14 cellular contexts compared by ENCODE assay signal in the genomic region with DNA sequence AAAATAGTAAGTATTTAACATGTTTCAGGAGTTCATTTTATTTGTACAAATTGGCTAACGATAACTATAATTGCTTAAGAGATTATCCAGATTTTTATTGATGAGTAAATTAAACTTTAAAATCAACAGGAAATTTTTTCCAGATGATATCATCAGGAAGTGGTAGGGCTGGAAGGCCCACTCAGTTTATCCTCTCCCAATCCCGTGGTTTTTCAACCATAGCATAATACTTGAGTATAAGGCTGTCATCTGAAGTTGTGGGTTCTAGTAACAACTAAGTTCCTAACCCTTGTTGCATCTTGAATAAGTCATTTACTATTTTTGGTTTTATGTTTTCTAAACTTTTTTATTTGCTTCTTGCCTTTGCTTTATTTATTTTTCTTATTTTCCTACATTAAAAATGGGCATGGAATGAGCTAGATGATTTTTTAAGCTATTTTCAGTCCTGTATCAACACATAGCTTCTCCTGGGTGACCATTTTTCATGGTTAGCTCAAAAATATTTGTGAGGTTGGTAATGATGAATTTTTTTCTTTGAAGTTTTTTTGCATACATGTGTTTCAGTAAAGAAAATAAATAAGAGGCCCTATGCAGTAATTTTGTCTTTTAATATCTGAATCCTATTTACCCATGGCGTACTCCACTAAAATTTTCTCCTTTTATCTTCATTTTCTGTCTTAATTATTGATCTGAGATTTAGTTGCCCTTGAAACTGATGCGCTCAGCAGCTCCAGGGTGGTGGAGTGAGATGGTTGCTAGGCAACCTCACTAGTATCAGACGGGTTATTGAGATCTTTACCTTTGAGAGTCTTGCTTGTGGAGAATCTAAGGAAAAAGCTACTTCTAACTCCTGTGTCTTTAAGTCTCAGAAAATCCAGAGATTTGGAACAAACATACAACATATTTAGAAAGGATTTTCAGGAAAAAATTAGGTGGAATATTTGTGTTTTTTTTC.
DNase-seq lines count a peak whose midpoint lies in the region; ATAC-seq, FAIRE-seq and TF ChIP-seq lines count a peak whose summit lies in the region.
"Had no signal": no experiment of that assay in that cellular context is flagged by ENCODE, and none has a peak within 500 bp of the region (broad histone marks: within the 10 kb centered on the region; RNA-seq: fewer than 3 reads in every experiment).

No MANE protein-coding gene starts in this region.

- BruUV-seq in K562 (replicated peaks; lab: Mats Ljungman, UMichigan): no TSS peak

- H4K20me1 ChIP-seq in K562 (replicated peaks; ENCODE audit: control insufficient read depth, insufficient read depth, low read length): no peaks in the 10 kb centered on the region

- FAIRE-seq in K562 (lab: Jason Lieb, UNC): no peak

- in situ Hi-C loops in K562 (cut with MboI): no loop called here

- H3K4me3 ChIP-seq in K562 (no peak overlapping the region), mesendoderm (ENCODE audit: low read length) (no peak overlapping the region)
- H3K4me3 ChIP-seq: heart left ventricle, prostate gland had no signal

- H2BK120ac ChIP-seq in mesendoderm (ENCODE audit: low read depth, low read length): no peak overlapping the region

- H2AFZ ChIP-seq in K562 (ENCODE audit: low read depth, low read length): no peak overlapping the region

- DNase-seq in DMS53 treated with DMSO at 0.1 percent for 48 hours (lab: John Stamatoyannopoulos, UW; ENCODE audit: unreplicated experiment): peak; percentile 34
- peak; percentile 66 for DNase-seq in HT1080 (ENCODE audit: low read depth)
- no peak for DNase-seq in K562 (ENCODE audit: extremely low read depth in 1 of 4, low spot score in 3 of 4)
- DNase-seq in mesendoderm: peak; percentile 61
- DNase-seq in activated T-cell treated with anti-CD3 and anti-CD28 coated beads, Interleukin-2, amount 50 U/mL, for 1 hour: no peak
- no peak for DNase-seq in stimulated activated effector memory CD8-positive, alpha-beta T cell treated with anti-CD3 and anti-CD28 coated beads, Interleukin-12 subunit alpha, Interleukin-12 subunit beta, amount 100 ng/mL, for 72 hours (ENCODE audit: low spot score in 2 of 2)
- DNase-seq: activated CD8-positive, alpha-beta memory T cell treated with anti-CD3 and anti-CD28 coated beads, Interleukin-2, amount 10 ng/mL, durations not matched to agents 7 days and 5 days; activated naive CD8-positive, alpha-beta T cell treated with anti-CD3 and anti-CD28 coated beads, Interleukin-2, amount 50 U/mL, for 24 hours; heart left ventricle; stimulated activated naive CD8-positive, alpha-beta T cell treated with anti-CD3 and anti-CD28 coated beads, Interleukin-15, amount 100 ng/mL, for 72 hours had no signal

- TF ChIP-seq POLR2A in K562 (conservative IDR thresholded peaks at IDR 0.05): no peak

- no peak overlapping the region for H3K18ac ChIP-seq in mesendoderm (ENCODE audit: low read length)

- intact Hi-C loops in K562 (cut with micrococcal nuclease): no loop called here

- H3K27me3 ChIP-seq in K562 (ENCODE audit: control insufficient read depth in 2 of 2, insufficient read depth in 2 of 2, low read length in 2 of 2): no peaks in the 10 kb centered on the region
- no peaks in the 10 kb centered on the region for H3K27me3 ChIP-seq in mesendoderm (ENCODE audit: insufficient read depth, low read length, poor library complexity)
- H3K27me3 ChIP-seq: heart left ventricle had no signal

- no peak overlapping the region for H3K27ac Mint-ChIP-seq in stimulated activated effector memory CD8-positive, alpha-beta T cell treated with anti-CD3 and anti-CD28 coated beads, Interleukin-12 subunit alpha, Interleukin-12 subunit beta, amount 100 ng/mL, for 72 hours
- H3K27ac Mint-ChIP-seq: activated CD8-positive, alpha-beta memory T cell treated with anti-CD3 and anti-CD28 coated beads, Interleukin-2, amount 10 ng/mL, durations not matched to agents 7 days and 5 days; activated naive CD8-positive, alpha-beta T cell treated with anti-CD3 and anti-CD28 coated beads, Interleukin-2, amount 50 U/mL, for 24 hours had no signal

- H3K4me1 ChIP-seq in K562 (replicated peaks in 1 of 2; ENCODE audit: control insufficient read depth in 2 of 2, insufficient read depth in 2 of 2, low read length in 2 of 2) (no peaks in the 10 kb centered on the region), mesendoderm (ENCODE audit: control insufficient read depth, low read depth, low read length) (no peaks in the 10 kb centered on the region)
- H3K4me1 ChIP-seq: heart left ventricle, prostate gland had no signal

- no peaks in the 10 kb centered on the region for H3K9me3 ChIP-seq in K562 (replicated peaks; ENCODE audit: control insufficient read depth, insufficient read depth, low read depth, low read length)
- H3K9me3 ChIP-seq: prostate gland had no signal

- no peak for TF ChIP-seq CTCF in K562 (IDR thresholded peaks at IDR 0.05 in 2 of 3, conservative IDR thresholded peaks at IDR 0.05 in 1 of 3; ENCODE audit: insufficient read depth in 2 of 3, low read depth in 1 of 3, low read length in 3 of 3)

- no peak overlapping the region for H3K9ac ChIP-seq in K562 (ENCODE audit: insufficient read depth in 1 of 2, low read depth in 2 of 2, low read length in 2 of 2)
- H3K9ac ChIP-seq in mesendoderm (ENCODE audit: low read length): no peak overlapping the region

- no peaks in the 10 kb centered on the region for H3K9me1 ChIP-seq in K562 (ENCODE audit: control insufficient read depth, insufficient read depth, low read length)

- no peak overlapping the region for H2BK5ac ChIP-seq in mesendoderm (ENCODE audit: low read length)

- CTCF ChIA-PET in K562 (lab: Yijun Ruan, JAX; ENCODE audit: low intra/inter-chr PET ratio): no interaction called here

- H3K4ac ChIP-seq in mesendoderm (ENCODE audit: low read depth, low read length): no peak overlapping the region

- no peak overlapping the region for H4K8ac ChIP-seq in mesendoderm (ENCODE audit: low read depth, low read length)

- peaks cover 6% of the 10 kb centered on the region for H3K9me3 Mint-ChIP-seq in stimulated activated effector memory CD8-positive, alpha-beta T cell treated with anti-CD3 and anti-CD28 coated beads, Interleukin-12 subunit alpha, Interleukin-12 subunit beta, amount 100 ng/mL, for 72 hours

- POLR2A ChIA-PET in K562 (lab: Yijun Ruan, JAX): no interaction called here

- 0% methylated on average over 5 of the region's 5 CpGs for WGBS in K562 (ENCODE audit: insufficient coverage, low coverage, missing lambda C conversion rate)
- WGBS in mesendoderm (ENCODE audit: extremely low coverage, insufficient coverage, low lambda C conversion rate): no CpG with 5 or more reads among the region's 5 CpGs

- no peak overlapping the region for H4K5ac ChIP-seq in mesendoderm (ENCODE audit: low read length)

- no peak overlapping the region for H2BK15ac ChIP-seq in mesendoderm (replicated peaks; ENCODE audit: low read depth)

- H3K4me2 ChIP-seq in K562 (ENCODE audit: insufficient read depth, low read length) (no peak overlapping the region), mesendoderm (ENCODE audit: low read length) (no peak overlapping the region)

- no peak for TF ChIP-seq RAD21 in K562 (CRISPR knock-in tag; conservative IDR thresholded peaks at IDR 0.05 in 1 of 2, IDR thresholded peaks at IDR 0.05 in 1 of 2)

- H3K36me3 Mint-ChIP-seq in stimulated activated effector memory CD8-positive, alpha-beta T cell treated with anti-CD3 and anti-CD28 coated beads, Interleukin-12 subunit alpha, Interleukin-12 subunit beta, amount 100 ng/mL, for 72 hours: no peaks in the 10 kb centered on the region
- H3K36me3 Mint-ChIP-seq: activated CD8-positive, alpha-beta memory T cell treated with anti-CD3 and anti-CD28 coated beads, Interleukin-2, amount 10 ng/mL, durations not matched to agents 7 days and 5 days had no signal

- H3K27ac ChIP-seq in K562 (ENCODE audit: extremely low read depth, low read depth, low read length) (no peak overlapping the region), mesendoderm (ENCODE audit: low read depth, low read length) (no peak overlapping the region)
- H3K27ac ChIP-seq: heart left ventricle, prostate gland, RWPE1 had no signal

- H3K36me3 ChIP-seq in K562 (ENCODE audit: control insufficient read depth, insufficient read depth, low read length): no peaks in the 10 kb centered on the region
- no peaks in the 10 kb centered on the region for H3K36me3 ChIP-seq in mesendoderm (ENCODE audit: control insufficient read depth, insufficient read depth, low read length)
- H3K36me3 ChIP-seq: heart left ventricle, prostate gland had no signal

- no peaks in the 10 kb centered on the region for H3K4me1 Mint-ChIP-seq in stimulated activated effector memory CD8-positive, alpha-beta T cell treated with anti-CD3 and anti-CD28 coated beads, Interleukin-12 subunit alpha, Interleukin-12 subunit beta, amount 100 ng/mL, for 72 hours
- H3K4me1 Mint-ChIP-seq: activated CD8-positive, alpha-beta memory T cell treated with anti-CD3 and anti-CD28 coated beads, Interleukin-2, amount 10 ng/mL, durations not matched to agents 7 days and 5 days; activated naive CD8-positive, alpha-beta T cell treated with anti-CD3 and anti-CD28 coated beads, Interleukin-2, amount 50 U/mL, for 24 hours; stimulated activated naive CD8-positive, alpha-beta T cell treated with anti-CD3 and anti-CD28 coated beads, Interleukin-15, amount 100 ng/mL, for 72 hours had no signal

- H3K79me2 ChIP-seq in K562 (ENCODE audit: control insufficient read depth, insufficient read depth, low read length): no peaks in the 10 kb centered on the region
- H3K79me2 ChIP-seq in mesendoderm (ENCODE audit: control insufficient read depth, insufficient read depth, low read length): no peaks in the 10 kb centered on the region

- ATAC-seq in K562 (no peak), HG03378 (IDR thresholded peaks at IDR 0.05; ENCODE audit: unreplicated experiment) (no peak), GM19324 (IDR thresholded peaks at IDR 0.05; ENCODE audit: low FRiP score, unreplicated experiment) (no peak)
- ATAC-seq in stimulated activated effector memory CD8-positive, alpha-beta T cell treated with anti-CD3 and anti-CD28 coated beads, Interleukin-12 subunit alpha, Interleukin-12 subunit beta, amount 100 ng/mL, for 72 hours: no peak
- ATAC-seq: activated CD8-positive, alpha-beta memory T cell treated with anti-CD3 and anti-CD28 coated beads, Interleukin-2, amount 10 ng/mL, durations not matched to agents 7 days and 5 days; activated naive CD8-positive, alpha-beta T cell treated with anti-CD3 and anti-CD28 coated beads, Interleukin-2, amount 50 U/mL, for 24 hours; heart left ventricle; stimulated activated naive CD8-positive, alpha-beta T cell treated with anti-CD3 and anti-CD28 coated beads, Interleukin-15, amount 100 ng/mL, for 72 hours had no signal

- no peak overlapping the region for H3K4me3 Mint-ChIP-seq in stimulated activated effector memory CD8-positive, alpha-beta T cell treated with anti-CD3 and anti-CD28 coated beads, Interleukin-12 subunit alpha, Interleukin-12 subunit beta, amount 100 ng/mL, for 72 hours
- H3K4me3 Mint-ChIP-seq: activated CD8-positive, alpha-beta memory T cell treated with anti-CD3 and anti-CD28 coated beads, Interleukin-2, amount 10 ng/mL, durations not matched to agents 7 days and 5 days; activated naive CD8-positive, alpha-beta T cell treated with anti-CD3 and anti-CD28 coated beads, Interleukin-2, amount 50 U/mL, for 24 hours; stimulated activated naive CD8-positive, alpha-beta T cell treated with anti-CD3 and anti-CD28 coated beads, Interleukin-15, amount 100 ng/mL, for 72 hours had no signal

- H3K56ac ChIP-seq in mesendoderm (ENCODE audit: low read length): no peak overlapping the region

- no peak overlapping the region for H3K23ac ChIP-seq in mesendoderm (ENCODE audit: low read length)

- no peak for TF ChIP-seq EP300 in K562 (IDR thresholded peaks at IDR 0.05; ENCODE audit: low read length)

- no peaks in the 10 kb centered on the region for H3K79me1 ChIP-seq in mesendoderm (ENCODE audit: low read length)

- H2AK5ac ChIP-seq in mesendoderm (ENCODE audit: low read length): no peak overlapping the region

Comparison
In these comparisons a context has a peak if more than half of its experiments do, and no peak if none do; other contexts are left out.
1. DNase-seq: peak in DMS53 treated with DMSO at 0.1 percent for 48 hours (single experiment), HT1080 (single experiment) and mesendoderm (single experiment); none in K562 (0 of 4), activated T-cell treated with anti-CD3 and anti-CD28 coated beads, Interleukin-2, amount 50 U/mL, for 1 hour (single experiment) and stimulated activated effector memory CD8-positive, alpha-beta T cell treated with anti-CD3 and anti-CD28 coated beads, Interleukin-12 subunit alpha, Interleukin-12 subunit beta, amount 100 ng/mL, for 72 hours (0 of 2).